Comparison of ENCODE assay signal across 8 cellular contexts in genomic region chr22:43388420-43388851, GRCh38. TPM values are rescaled to one million over a fixed set of nuclear protein-coding genes. Genes with fewer than 3 reads are reported as not detected.
DNase-seq lines count a peak whose midpoint lies in the region; ATAC-seq and TF ChIP-seq lines count a peak whose summit lies in the region.

No MANE protein-coding gene starts in this region.

- H3K9me3 Mint-ChIP-seq in endothelial cell (ENCODE audit: unreplicated experiment) = no peaks in the 10 kb centered on the region

- no peaks in the 10 kb centered on the region for H3K36me3 Mint-ChIP-seq in endothelial cell (ENCODE audit: low read depth, unreplicated experiment)

- no peak overlapping the region for H3K4me3 Mint-ChIP-seq in endothelial cell (ENCODE audit: unreplicated experiment)

- H3K4me1 Mint-ChIP-seq in endothelial cell (ENCODE audit: unreplicated experiment) = peaks cover 8% of the 10 kb centered on the region

- H3K27me3 Mint-ChIP-seq in endothelial cell (ENCODE audit: unreplicated experiment) = no peaks in the 10 kb centered on the region

- TF ChIP-seq CTCF in C4-2B (conservative IDR thresholded peaks at IDR 0.05) = peak; percentile 99
- TF ChIP-seq CTCF in endothelial cell (IDR thresholded peaks at IDR 0.05; ENCODE audit: unreplicated experiment) = peak; percentile 99

- no peak overlapping the region for H3K27ac Mint-ChIP-seq in endothelial cell (ENCODE audit: unreplicated experiment)

- ATAC-seq in HG02885 (IDR thresholded peaks at IDR 0.05; ENCODE audit: poor library complexity, unreplicated experiment) (peak; percentile 47), GM21367 (IDR thresholded peaks at IDR 0.05; ENCODE audit: unreplicated experiment) (no peak)

- peak; percentile 55 for DNase-seq in NOMO-1 treated with DMSO at 0.1 percent for 48 hours (lab: John Stamatoyannopoulos, UW; ENCODE audit: unreplicated experiment)
- peak; percentile 40 to 73 (median 72) for DNase-seq in activated CD8-positive, alpha-beta memory T cell treated with anti-CD3 and anti-CD28 coated beads for 48 hours (ENCODE audit: low read depth in 2 of 3, low spot score in 2 of 3)
- DNase-seq in endothelial cell (ENCODE audit: low spot score) = peak; percentile 92
- DNase-seq in mucosa of gallbladder (ENCODE audit: low spot score) = peak; percentile 72
- DNase-seq in stimulated activated CD8-positive, alpha-beta memory T cell treated with anti-CD3 and anti-CD28 coated beads, Interleukin-7, amount 100 ng/mL, for 1 hour (ENCODE audit: low read depth in 2 of 2) = peak; percentile 58 to 61

- no peak overlapping the region for H3K27ac ChIP-seq in C4-2B

RNA-seq across cellular contexts. Expression of gene MPPED1, which starts 23.4 kb away (rescaled TPM):
- 0.18 TPM for total RNA-seq in endothelial cell (ENCODE audit: unreplicated experiment)
- not detected for total RNA-seq in mucosa of gallbladder

RNA-seq across cellular contexts. Expression of gene SCUBE1, which starts 45.3 kb away (rescaled TPM):
- total RNA-seq in endothelial cell (ENCODE audit: unreplicated experiment) = 54.7 TPM
- 1.7 TPM for total RNA-seq in mucosa of gallbladder

Comparison
In these comparisons a context has a peak if more than half of its experiments do, and no peak if none do; other contexts are left out.
1. RNA of gene SCUBE1, which starts 45.3 kb away (total RNA-seq): 54.7 TPM in endothelial cell (single experiment); 1.7 TPM in mucosa of gallbladder (single experiment); every median in the first group is over 10 times any median in the second.
2. Peak in every context shown above with its lines, with median percentiles within 50 percentile points of each other: DNase-seq.